Comparison of ENCODE assay signal across 9 cellular contexts in genomic region chr5:131381792-131382191, GRCh38.
DNase-seq lines count a peak whose midpoint lies in the region; ATAC-seq lines count a peak whose summit lies in the region.
"Had no signal": no experiment of that assay in that cellular context is flagged by ENCODE, and none has a peak within 500 bp of the region (broad histone marks: within the 10 kb centered on the region; RNA-seq: fewer than 3 reads in every experiment).

No MANE protein-coding gene starts in this region.

- H3K36me3 Mint-ChIP-seq in memory B cell, result peaks cover 21% of the 10 kb centered on the region

- ATAC-seq in GM18858 (IDR thresholded peaks at IDR 0.05; ENCODE audit: unreplicated experiment), result peak; percentile 46
- peak; percentile 53 for ATAC-seq in GM21737 (IDR thresholded peaks at IDR 0.05; ENCODE audit: unreplicated experiment)
- peak; percentile 27 for ATAC-seq in HG03575 (IDR thresholded peaks at IDR 0.05; ENCODE audit: extremely low read depth, insufficient number of reproducible peaks, low FRiP score, unreplicated experiment)
- ATAC-seq in memory B cell (ENCODE audit: low read depth), result no peak

- H3K27me3 Mint-ChIP-seq in memory B cell, result no peaks in the 10 kb centered on the region

- no peaks in the 10 kb centered on the region for H3K9me3 Mint-ChIP-seq in memory B cell

- peak overlapping the region; percentile 98 for H3K27ac Mint-ChIP-seq in memory B cell

- DNase-seq in memory B cell (ENCODE audit: low spot score in 2 of 2) (no peak), Ammon's horn (ENCODE audit: low spot score) (no peak), AML-193 (lab: John Stamatoyannopoulos, UW) (no peak), HCEC 1CT (no peak), middle frontal gyrus (ENCODE audit: extremely low spot score, low spot score) (no peak)
- DNase-seq: activated gamma-delta T cell had no signal

- peaks cover 29% of the 10 kb centered on the region for H3K4me1 Mint-ChIP-seq in memory B cell

- H3K4me3 Mint-ChIP-seq in memory B cell, result peak overlapping the region; percentile 67
